Comparison of ENCODE assay signal across 9 cellular contexts in the genomic region with DNA sequence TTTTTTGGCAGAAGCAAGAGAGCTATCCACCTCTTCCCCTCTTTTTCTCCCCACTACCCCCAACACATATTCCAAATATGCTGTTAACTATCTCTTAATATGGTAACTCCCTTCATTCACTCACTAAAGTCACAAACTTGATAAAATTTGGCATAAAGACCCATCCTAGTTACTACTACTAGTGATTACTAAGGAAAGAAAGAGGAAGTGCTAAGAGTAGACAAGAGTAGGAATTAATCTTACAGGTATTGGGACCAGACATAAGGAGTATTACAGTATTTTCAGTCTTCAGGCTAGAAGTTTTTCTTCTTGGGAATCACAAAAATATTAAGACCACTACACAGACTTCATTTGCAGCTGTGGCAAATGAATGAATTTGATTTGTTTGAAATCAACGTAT. TPM values are rescaled to one million over a fixed set of nuclear protein-coding genes. Genes with fewer than 3 reads are reported as not detected.
DNase-seq lines count a peak whose midpoint lies in the region; FAIRE-seq and TF ChIP-seq lines count a peak whose summit lies in the region.
"Had no signal": no experiment of that assay in that cellular context is flagged by ENCODE, and none has a peak within 500 bp of the region (broad histone marks: within the 10 kb centered on the region; RNA-seq: fewer than 3 reads in every experiment).

No MANE protein-coding gene starts in this region.

- H3K9ac ChIP-seq in HUES48 (ENCODE audit: low read depth, low read length): no peak overlapping the region
- H3K9ac ChIP-seq in subcutaneous abdominal adipose tissue (ENCODE audit: low read length in 5 of 5): peak overlapping the region in 1 of 5 donors; percentile 57

- intact Hi-C loops in ascending aorta (cut with DNase I): no loop called here

- DNase-seq in ascending aorta (ENCODE audit: low spot score in 2 of 2): no peak
- DNase-seq in kidney epithelial cell (ENCODE audit: low read depth): no peak
- no peak for DNase-seq in urothelium cell line (ENCODE audit: low spot score)
- no peak for DNase-seq in RPMI8226
- DNase-seq in HK-2 (ENCODE audit: unreplicated experiment): no peak

- H3K4me3 ChIP-seq in HUES48 (ENCODE audit: low read depth, low read length) (peak overlapping the region; percentile 74), ascending aorta (peak overlapping the region; percentile 61 to 69), kidney epithelial cell (ENCODE audit: low read depth, low read length) (peak overlapping the region; percentile 38), subcutaneous abdominal adipose tissue (ENCODE audit: low read depth in 1 of 5, low read length in 5 of 5) (peak overlapping the region; percentile 73 to 94 (median 84))

- H3K9me3 ChIP-seq in HUES48 (ENCODE audit: control insufficient read depth, insufficient read depth, low read length) (no peaks in the 10 kb centered on the region), ascending aorta (no peaks in the 10 kb centered on the region), subcutaneous abdominal adipose tissue (ENCODE audit: control insufficient read depth in 5 of 5, low read length in 5 of 5) (no peaks in the 10 kb centered on the region)
- H3K9me3 ChIP-seq: prostate gland had no signal

- peaks cover 16% of the 10 kb centered on the region for H3K27me3 ChIP-seq in HUES48 (ENCODE audit: control insufficient read depth, insufficient read depth, low read length)
- H3K27me3 ChIP-seq in ascending aorta: no peaks in the 10 kb centered on the region
- no peaks in the 10 kb centered on the region for H3K27me3 ChIP-seq in kidney epithelial cell (ENCODE audit: control insufficient read depth, insufficient read depth, low read length)
- no peaks in the 10 kb centered on the region for H3K27me3 ChIP-seq in subcutaneous abdominal adipose tissue (ENCODE audit: control insufficient read depth in 5 of 5, insufficient read depth in 4 of 5, low read length in 5 of 5)

- TF ChIP-seq CTCF in ascending aorta (IDR thresholded peaks at IDR 0.05) (no peak), kidney epithelial cell (IDR thresholded peaks at IDR 0.05; ENCODE audit: insufficient read depth, low read length, poor library complexity, severe bottlenecking) (no peak)

- H3K36me3 ChIP-seq in HUES48 (ENCODE audit: control insufficient read depth, insufficient read depth, low read length) (no peaks in the 10 kb centered on the region), ascending aorta (no peaks in the 10 kb centered on the region), kidney epithelial cell (ENCODE audit: control insufficient read depth, insufficient read depth, low read length) (no peaks in the 10 kb centered on the region), subcutaneous abdominal adipose tissue (ENCODE audit: control insufficient read depth in 5 of 5, insufficient read depth in 5 of 5, low read length in 5 of 5) (no peaks in the 10 kb centered on the region)
- H3K36me3 ChIP-seq: prostate gland had no signal

- no peak for FAIRE-seq in urothelium cell line (lab: Jason Lieb, UNC)
- FAIRE-seq: islet of Langerhans had no signal

- H3K4me1 ChIP-seq in HUES48 (ENCODE audit: control insufficient read depth, insufficient read depth, low read length) (peaks cover 29% of the 10 kb centered on the region), ascending aorta (peaks cover 0 to 3% of the 10 kb centered on the region in 2 donors), subcutaneous abdominal adipose tissue (ENCODE audit: control insufficient read depth in 5 of 5, insufficient read depth in 5 of 5, low read length in 5 of 5) (peaks cover 2 to 37% (median 26%) of the 10 kb centered on the region in 5 donors)

- H3K27ac ChIP-seq in HUES48 (ENCODE audit: low read depth, low read length) (no peak overlapping the region), ascending aorta (peak overlapping the region; percentile 92), subcutaneous abdominal adipose tissue (ENCODE audit: low read depth, low read length) (peak overlapping the region; percentile 21)

RNA-seq across cellular contexts. Expression of a gene that starts 2.2 kb away (rescaled TPM):
- total RNA-seq in ascending aorta: 8.9 TPM
- 15.3 and 16.2 TPM in 2 replicates for total RNA-seq in kidney epithelial cell
